Comparison of ENCODE assay signal across 31 cellular contexts in the genomic region with DNA sequence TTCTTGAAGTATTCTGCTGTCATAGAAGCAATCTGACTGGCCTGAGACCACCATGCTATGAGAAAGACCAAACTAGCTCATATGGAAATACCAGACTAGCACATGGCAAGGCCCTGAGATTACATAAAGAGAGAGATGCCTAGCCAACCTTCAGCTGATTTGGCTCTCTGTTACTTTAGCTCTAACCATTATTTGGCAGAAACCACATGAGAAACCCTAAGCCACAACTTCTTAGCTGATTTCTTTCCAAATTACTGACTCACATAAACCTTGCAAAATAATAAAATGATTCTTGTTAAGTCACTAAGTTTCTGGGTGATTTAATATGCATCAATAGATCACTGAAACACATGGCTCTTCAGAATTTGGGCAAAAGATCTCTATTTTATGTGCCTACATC.
DNase-seq lines count a peak whose midpoint lies in the region; ATAC-seq, FAIRE-seq and TF ChIP-seq lines count a peak whose summit lies in the region.
"Had no signal": no experiment of that assay in that cellular context is flagged by ENCODE, and none has a peak within 500 bp of the region (broad histone marks: within the 10 kb centered on the region; RNA-seq: fewer than 3 reads in every experiment).

No MANE protein-coding gene starts in this region.

- H2AFZ ChIP-seq in astrocyte (ENCODE audit: low read depth, low read length), result no peak overlapping the region
- H2AFZ ChIP-seq: PC-9 had no signal

- no peaks in the 10 kb centered on the region for H3K36me3 ChIP-seq in astrocyte (ENCODE audit: insufficient read depth, low read length)
- H3K36me3 ChIP-seq: BLaER1, right lobe of liver had no signal

- H3K4me1 Mint-ChIP-seq in astrocyte (ENCODE audit: low read depth, unreplicated experiment), result peaks cover 32% of the 10 kb centered on the region
- no peaks in the 10 kb centered on the region for H3K4me1 Mint-ChIP-seq in stimulated activated effector memory CD8-positive, alpha-beta T cell treated with anti-CD3 and anti-CD28 coated beads, Interleukin-12 subunit alpha, Interleukin-12 subunit beta, amount 100 ng/mL, for 72 hours
- H3K4me1 Mint-ChIP-seq in activated CD4-positive, alpha-beta T cell treated with anti-CD3 and anti-CD28 coated beads for 36 hours, result no peaks in the 10 kb centered on the region
- H3K4me1 Mint-ChIP-seq: T-cell had no signal

- no peak overlapping the region for H3K4me3 Mint-ChIP-seq in astrocyte (ENCODE audit: unreplicated experiment)
- H3K4me3 Mint-ChIP-seq in stimulated activated effector memory CD8-positive, alpha-beta T cell treated with anti-CD3 and anti-CD28 coated beads, Interleukin-12 subunit alpha, Interleukin-12 subunit beta, amount 100 ng/mL, for 72 hours, result no peak overlapping the region
- no peak overlapping the region for H3K4me3 Mint-ChIP-seq in activated CD4-positive, alpha-beta T cell treated with anti-CD3 and anti-CD28 coated beads for 36 hours
- H3K4me3 Mint-ChIP-seq: activated naive CD4-positive, alpha-beta T cell treated with anti-CD3 and anti-CD28 coated beads for 36 hours; activated T-cell treated with anti-CD3 and anti-CD28 coated beads, Interleukin-2, amount 50 U/mL, for 72 hours; H9; T-cell; type B pancreatic cell had no signal

- ATAC-seq in stimulated activated effector memory CD8-positive, alpha-beta T cell treated with anti-CD3 and anti-CD28 coated beads, Interleukin-12 subunit alpha, Interleukin-12 subunit beta, amount 100 ng/mL, for 72 hours, result peak; percentile 43
- no peak for ATAC-seq in activated CD4-positive, alpha-beta T cell treated with anti-CD3 and anti-CD28 coated beads for 36 hours
- ATAC-seq: activated T-cell treated with anti-CD3 and anti-CD28 coated beads, Interleukin-2, amount 50 U/mL, for 72 hours; right lobe of liver; T-cell had no signal

- peaks cover 1% of the 10 kb centered on the region for H3K36me3 Mint-ChIP-seq in astrocyte (ENCODE audit: low read depth, unreplicated experiment)
- H3K36me3 Mint-ChIP-seq in stimulated activated effector memory CD8-positive, alpha-beta T cell treated with anti-CD3 and anti-CD28 coated beads, Interleukin-12 subunit alpha, Interleukin-12 subunit beta, amount 100 ng/mL, for 72 hours, result no peaks in the 10 kb centered on the region
- no peaks in the 10 kb centered on the region for H3K36me3 Mint-ChIP-seq in activated CD4-positive, alpha-beta T cell treated with anti-CD3 and anti-CD28 coated beads for 36 hours (ENCODE audit: low read depth)
- H3K36me3 Mint-ChIP-seq: T-cell, type B pancreatic cell had no signal

- peak; percentile 71 for DNase-seq in GM04503 (ENCODE audit: low read depth)
- DNase-seq in astrocyte (ENCODE audit: low read depth), result peak; percentile 94
- peak; percentile 14 for DNase-seq in fibroblast of the conjunctiva (ENCODE audit: low read depth)
- no peak for DNase-seq in stimulated activated effector memory CD8-positive, alpha-beta T cell treated with anti-CD3 and anti-CD28 coated beads, Interleukin-12 subunit alpha, Interleukin-12 subunit beta, amount 100 ng/mL, for 72 hours (ENCODE audit: low spot score in 2 of 2)
- no peak for DNase-seq in activated CD4-positive, alpha-beta T cell treated with anti-CD3 and anti-CD28 coated beads for 36 hours
- no peak for DNase-seq in SIG-M5 treated with dmso at 0.1 percent for 504 hours (lab: John Stamatoyannopoulos, UW; ENCODE audit: unreplicated experiment)
- DNase-seq in retina, result no peak
- no peak for DNase-seq in stimulated activated CD4-positive, alpha-beta T cell treated with anti-CD3 and anti-CD28 coated beads, Interleukin-4, amount 100 ng/mL, for 4 hours
- DNase-seq: activated CD4-positive, CD25-positive, alpha-beta regulatory T cell treated with anti-CD3 and anti-CD28 coated beads, Interleukin-2, amount 50 U/mL, for 72 hours; activated naive CD4-positive, alpha-beta T cell treated with anti-CD3 and anti-CD28 coated beads for 36 hours; activated T-cell treated with anti-CD3 and anti-CD28 coated beads, Interleukin-2, amount 50 U/mL, for 72 hours; anterior cingulate cortex; COR-L47; DND-41; H9; Karpas-422; kidney glomerular epithelial cell; NCI-H1092 treated with DMSO at 0.1 percent for 48 hours; NCI-H2029 treated with DMSO at 0.1 percent for 48 hours; NCI-H345; PC-9; right lobe of liver; SHP77 treated with DMSO at 0.1 percent for 48 hours; stimulated activated CD4-positive, alpha-beta T cell treated with anti-CD3 and anti-CD28 coated beads, Interleukin-15, amount 100 ng/mL, for 24 hours; stimulated activated CD8-positive, alpha-beta memory T cell treated with anti-CD3 and anti-CD28 coated beads, Interleukin-4, amount 100 ng/mL, for 48 hours; T-cell had no signal

- no peak for TF ChIP-seq CTCF in astrocyte (IDR thresholded peaks at IDR 0.05; ENCODE audit: insufficient read depth, low read depth, low read length)

- H3K9me3 Mint-ChIP-seq in astrocyte (ENCODE audit: unreplicated experiment), result peaks cover 3% of the 10 kb centered on the region
- no peaks in the 10 kb centered on the region for H3K9me3 Mint-ChIP-seq in stimulated activated effector memory CD8-positive, alpha-beta T cell treated with anti-CD3 and anti-CD28 coated beads, Interleukin-12 subunit alpha, Interleukin-12 subunit beta, amount 100 ng/mL, for 72 hours
- H3K9me3 Mint-ChIP-seq in activated CD4-positive, alpha-beta T cell treated with anti-CD3 and anti-CD28 coated beads for 36 hours (ENCODE audit: low read depth), result no peaks in the 10 kb centered on the region
- H3K9me3 Mint-ChIP-seq: activated naive CD4-positive, alpha-beta T cell treated with anti-CD3 and anti-CD28 coated beads for 36 hours; H9; type B pancreatic cell had no signal

- H3K79me2 ChIP-seq in astrocyte (ENCODE audit: insufficient read depth, low read length), result no peaks in the 10 kb centered on the region

- no peaks in the 10 kb centered on the region for H4K20me1 ChIP-seq in astrocyte (ENCODE audit: insufficient read depth, low read length)
- H4K20me1 ChIP-seq: BLaER1 had no signal

- no peak overlapping the region for H3K9ac ChIP-seq in astrocyte (ENCODE audit: low read length)
- H3K9ac ChIP-seq: BLaER1 had no signal

- no peak overlapping the region for H3K27ac ChIP-seq in astrocyte (ENCODE audit: low read depth, low read length)
- H3K27ac ChIP-seq: BLaER1, epithelial cell of prostate, PC-9, right lobe of liver had no signal

- no peak overlapping the region for H3K27ac Mint-ChIP-seq in astrocyte (ENCODE audit: unreplicated experiment)
- no peak overlapping the region for H3K27ac Mint-ChIP-seq in stimulated activated effector memory CD8-positive, alpha-beta T cell treated with anti-CD3 and anti-CD28 coated beads, Interleukin-12 subunit alpha, Interleukin-12 subunit beta, amount 100 ng/mL, for 72 hours
- H3K27ac Mint-ChIP-seq in activated CD4-positive, alpha-beta T cell treated with anti-CD3 and anti-CD28 coated beads for 36 hours, result no peak overlapping the region
- H3K27ac Mint-ChIP-seq: activated naive CD4-positive, alpha-beta T cell treated with anti-CD3 and anti-CD28 coated beads for 36 hours; activated T-cell treated with anti-CD3 and anti-CD28 coated beads, Interleukin-2, amount 50 U/mL, for 72 hours; H9; T-cell; type B pancreatic cell had no signal

- no peak overlapping the region for H3K4me2 ChIP-seq in astrocyte (ENCODE audit: low read length)
- H3K4me2 ChIP-seq: BLaER1, PC-9 had no signal

- peaks cover 41% of the 10 kb centered on the region for H3K4me1 ChIP-seq in astrocyte (ENCODE audit: insufficient read depth, low read length)
- H3K4me1 ChIP-seq: BLaER1, right lobe of liver had no signal

- peak; percentile 39 for FAIRE-seq in astrocyte (lab: Jason Lieb, UNC)
- FAIRE-seq: HTR-8/SVneo, TTC549 had no signal

- POLR2A ChIA-PET in activated CD4-positive, alpha-beta T cell treated with anti-CD3 and anti-CD28 coated beads for 36 hours (lab: Charles Lee), result no interaction called here

- intact Hi-C loops in activated CD4-positive, alpha-beta T cell treated with anti-CD3 and anti-CD28 coated beads for 36 hours (cut with DNase I, micrococcal nuclease), result no loop called here

- H3K9me3 ChIP-seq in astrocyte (ENCODE audit: insufficient read depth, low read depth, low read length), result no peaks in the 10 kb centered on the region
- H3K9me3 ChIP-seq: BLaER1, right lobe of liver had no signal

- H3K27me3 ChIP-seq in astrocyte (ENCODE audit: insufficient read depth, low read length), result no peaks in the 10 kb centered on the region
- H3K27me3 ChIP-seq: BLaER1, right lobe of liver had no signal

- no peak overlapping the region for H3K4me3 ChIP-seq in astrocyte (ENCODE audit: insufficient read depth, low read depth, low read length)
- H3K4me3 ChIP-seq: BLaER1, PC-9, right lobe of liver had no signal

- no peaks in the 10 kb centered on the region for H3K27me3 Mint-ChIP-seq in astrocyte (ENCODE audit: low read depth, unreplicated experiment)
- no peaks in the 10 kb centered on the region for H3K27me3 Mint-ChIP-seq in activated CD4-positive, alpha-beta T cell treated with anti-CD3 and anti-CD28 coated beads for 36 hours
- H3K27me3 Mint-ChIP-seq: T-cell, type B pancreatic cell had no signal

- CTCF ChIA-PET in activated CD4-positive, alpha-beta T cell treated with anti-CD3 and anti-CD28 coated beads for 36 hours (lab: Charles Lee), result interaction anchor here (0.7 kb wide), 1 partner anchor 737 kb away, joined by 3 read pairs; no protein-coding TSS in a partner anchor

Comparison
In these comparisons a context has a peak if more than half of its experiments do, and no peak if none do; other contexts are left out.
1. DNase-seq: peak in GM04503 (single experiment), astrocyte (single experiment) and fibroblast of the conjunctiva (single experiment); none in stimulated activated effector memory CD8-positive, alpha-beta T cell treated with anti-CD3 and anti-CD28 coated beads, Interleukin-12 subunit alpha, Interleukin-12 subunit beta, amount 100 ng/mL, for 72 hours (0 of 2), activated CD4-positive, alpha-beta T cell treated with anti-CD3 and anti-CD28 coated beads for 36 hours (single experiment), SIG-M5 treated with dmso at 0.1 percent for 504 hours (single experiment), retina (single experiment) and stimulated activated CD4-positive, alpha-beta T cell treated with anti-CD3 and anti-CD28 coated beads, Interleukin-4, amount 100 ng/mL, for 4 hours (0 of 2).